ENCODE assay signal across 23 cellular contexts in the genomic region with DNA sequence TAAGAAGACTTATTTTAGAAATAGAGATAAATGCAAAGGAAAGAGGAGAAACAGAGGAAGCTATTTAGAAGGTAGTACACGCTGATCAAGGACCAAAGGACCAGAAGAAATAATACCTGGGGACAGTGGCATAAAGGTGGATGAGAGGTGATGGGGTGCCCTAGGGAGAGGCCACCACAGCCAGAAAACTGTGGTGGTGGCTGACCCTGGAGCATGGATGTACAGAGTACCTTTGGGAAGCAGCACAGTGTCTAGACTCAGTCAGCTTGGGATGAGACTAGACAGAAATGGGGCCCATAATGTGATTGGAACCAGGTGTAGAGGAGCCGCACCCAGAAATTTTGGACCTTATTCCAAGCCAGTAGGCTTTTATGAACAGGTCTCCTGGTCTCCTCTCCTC.
"Had no signal": no experiment of that assay in that cellular context is flagged by ENCODE, and none has a peak within 500 bp of the region (broad histone marks: within the 10 kb centered on the region; RNA-seq: fewer than 3 reads in every experiment).

No MANE protein-coding gene starts in this region.

- H3K27ac Mint-ChIP-seq: activated naive CD8-positive, alpha-beta T cell treated with anti-CD3 and anti-CD28 coated beads, Interleukin-2, amount 10 ng/mL, durations not matched to agents 7 days and 5 days; activated T-helper 2 cell treated with anti-CD3 and anti-CD28 coated beads, Interferon-gamma antibody, Interleukin-2, Interleukin-4, amounts not matched to agents 10 μg/mL and 5 μg/mL and 100 μg/mL, durations not matched to agents 14 hours and 24 hours and 36 hours; dendritic cell treated with granulocyte-macrophage colony-stimulating factor and Interleukin-4, amounts not matched to agents 40 ng/mL and 50 ng/mL, for 4 days; immature natural killer cell; memory B cell; neural progenitor cell had no signal

- H3K4me1 Mint-ChIP-seq: activated naive CD8-positive, alpha-beta T cell treated with anti-CD3 and anti-CD28 coated beads, Interleukin-2, amount 10 ng/mL, durations not matched to agents 7 days and 5 days; immature natural killer cell; stimulated activated naive CD8-positive, alpha-beta T cell treated with anti-CD3 and anti-CD28 coated beads, Interleukin-15, amount 100 ng/mL, for 72 hours had no signal

- H3K27ac ChIP-seq: cardiac muscle cell, hepatocyte, tibial artery, vagina had no signal

- H3K9me3 ChIP-seq: left lung, tibial artery, vagina had no signal

- H3K4me3 ChIP-seq: cardiac muscle cell, hepatocyte, left lung, neural progenitor cell, vagina had no signal

- DNase-seq: activated naive CD4-positive, alpha-beta T cell; activated naive CD8-positive, alpha-beta T cell treated with anti-CD3 and anti-CD28 coated beads, Interleukin-2, amount 10 ng/mL, durations not matched to agents 7 days and 5 days; activated T-cell treated with anti-CD3 and anti-CD28 coated beads, Interleukin-2, amount 50 U/mL, for 1 hour; effector CD4-positive, alpha-beta T cell; erythroblast; foreskin melanocyte; glutamatergic neuron; immature natural killer cell; left lung; retina; stimulated activated CD4-positive, alpha-beta T cell treated with anti-CD3 and anti-CD28 coated beads, Interleukin-12 subunit alpha, Interleukin-12 subunit beta, amount 100 ng/mL, for 4 hours; stimulated activated CD4-positive, alpha-beta T cell treated with anti-CD3 and anti-CD28 coated beads, Interleukin-4, amount 100 ng/mL, for 4 hours; stimulated activated naive CD8-positive, alpha-beta T cell treated with anti-CD3 and anti-CD28 coated beads, Interleukin-15, amount 100 ng/mL, for 72 hours; T-helper 9 cell; tibial artery had no signal

- H3K36me3 ChIP-seq: cardiac muscle cell, left lung, neural progenitor cell, tibial artery, vagina had no signal

- H3K4me3 Mint-ChIP-seq: activated naive CD8-positive, alpha-beta T cell treated with anti-CD3 and anti-CD28 coated beads, Interleukin-2, amount 10 ng/mL, durations not matched to agents 7 days and 5 days; dendritic cell treated with granulocyte-macrophage colony-stimulating factor and Interleukin-4, amounts not matched to agents 40 ng/mL and 50 ng/mL, for 4 days; immature natural killer cell; memory B cell; neural progenitor cell; stimulated activated naive CD8-positive, alpha-beta T cell treated with anti-CD3 and anti-CD28 coated beads, Interleukin-15, amount 100 ng/mL, for 72 hours; WTC11 had no signal

- ATAC-seq: left lung; stimulated activated naive CD8-positive, alpha-beta T cell treated with anti-CD3 and anti-CD28 coated beads, Interleukin-15, amount 100 ng/mL, for 72 hours; WTC11 had no signal

- H3K9me3 Mint-ChIP-seq: activated naive CD8-positive, alpha-beta T cell treated with anti-CD3 and anti-CD28 coated beads, Interleukin-2, amount 10 ng/mL, durations not matched to agents 7 days and 5 days; activated T-helper 2 cell treated with anti-CD3 and anti-CD28 coated beads, Interferon-gamma antibody, Interleukin-2, Interleukin-4, amounts not matched to agents 10 μg/mL and 5 μg/mL and 100 μg/mL, durations not matched to agents 14 hours and 24 hours and 36 hours; dendritic cell treated with granulocyte-macrophage colony-stimulating factor and Interleukin-4, amounts not matched to agents 40 ng/mL and 50 ng/mL, for 4 days; memory B cell; stimulated activated naive CD8-positive, alpha-beta T cell treated with anti-CD3 and anti-CD28 coated beads, Interleukin-15, amount 100 ng/mL, for 72 hours; WTC11 had no signal

- H3K27me3 ChIP-seq: cardiac muscle cell, hepatocyte, left lung, neural progenitor cell, tibial artery, vagina had no signal

- H3K27me3 Mint-ChIP-seq: dendritic cell treated with granulocyte-macrophage colony-stimulating factor and Interleukin-4, amounts not matched to agents 40 ng/mL and 50 ng/mL, for 4 days had no signal

- H3K36me3 Mint-ChIP-seq: activated naive CD8-positive, alpha-beta T cell treated with anti-CD3 and anti-CD28 coated beads, Interleukin-2, amount 10 ng/mL, durations not matched to agents 7 days and 5 days; immature natural killer cell; memory B cell; WTC11 had no signal
